In the genomic region with DNA sequence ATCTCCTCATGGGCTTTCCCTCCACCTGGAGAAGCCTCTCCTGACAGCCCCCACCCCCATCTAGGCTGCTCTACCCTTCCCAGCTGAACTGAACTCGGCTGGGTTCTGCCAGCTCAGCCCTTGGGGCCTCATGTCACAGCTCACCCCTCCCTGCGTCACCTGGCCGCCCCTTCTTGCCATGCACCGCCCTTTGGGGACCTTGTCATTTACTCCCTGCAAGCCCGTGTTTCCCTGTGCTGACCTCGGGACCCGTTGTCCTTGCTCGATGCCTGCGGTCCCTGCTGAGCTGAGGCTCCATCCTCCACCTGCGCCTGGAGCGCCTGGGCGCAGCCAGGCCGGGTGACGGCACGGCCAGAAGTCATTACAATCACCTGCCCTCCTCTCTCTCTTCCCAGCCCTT, we compare ENCODE assay signal across 15 cellular contexts. TPM values are rescaled to one million over a fixed set of nuclear protein-coding genes. Genes with fewer than 3 reads are reported as not detected.
"Had no signal": no experiment of that assay in that cellular context is flagged by ENCODE, and none has a peak within 500 bp of the region (broad histone marks: within the 10 kb centered on the region; RNA-seq: fewer than 3 reads in every experiment).

No MANE protein-coding gene starts in this region.

- H3K36me3 Mint-ChIP-seq: natural killer cell treated with Interleukin-12 subunit alpha and Interleukin-12 subunit beta and Interleukin-15 and Interleukin-18, amount 100 ng/mL, for 72 hours had no signal

- H3K9me3 Mint-ChIP-seq: activated T-cell treated with anti-CD3 and anti-CD28 coated beads, Interleukin-2, amount 50 U/mL, for 72 hours; natural killer cell treated with Interleukin-12 subunit alpha and Interleukin-12 subunit beta and Interleukin-15 and Interleukin-18, amount 100 ng/mL, for 72 hours had no signal

- H3K4me3 ChIP-seq: ascending aorta, ovary, stomach, thoracic aorta, vagina had no signal

- DNase-seq: activated CD4-positive, alpha-beta T cell treated with anti-CD3 and anti-CD28 coated beads, Interleukin-2, amount 50 U/mL, for 4 hours; activated naive CD4-positive, alpha-beta T cell; activated T-cell treated with anti-CD3 and anti-CD28 coated beads, Interleukin-2, amount 50 U/mL, for 72 hours; effector CD8-positive, alpha-beta T cell; hippocampal formation; kidney glomerular epithelial cell; stimulated activated CD4-positive, alpha-beta T cell treated with anti-CD3 and anti-CD28 coated beads, Interleukin-4, amount 100 ng/mL, for 4 hours; stomach; T-helper 17 cell had no signal

- ATAC-seq: activated CD4-positive, CD25-positive, alpha-beta regulatory T cell treated with anti-CD3 and anti-CD28 coated beads, Interleukin-2, amount 50 U/mL, for 24 hours; activated T-cell treated with anti-CD3 and anti-CD28 coated beads, Interleukin-2, amount 50 U/mL, for 72 hours; natural killer cell treated with Interleukin-12 subunit alpha and Interleukin-12 subunit beta and Interleukin-15 and Interleukin-18, amount 100 ng/mL, for 72 hours; T-helper 17 cell had no signal

- H3K36me3 ChIP-seq: ascending aorta, ovary, stomach, thoracic aorta, vagina had no signal

- H3K4me1 Mint-ChIP-seq: T-helper 17 cell had no signal

- H3K27me3 ChIP-seq: ascending aorta, ovary, vagina had no signal

- H3K9me3 ChIP-seq: ascending aorta, ovary, stomach, thoracic aorta, vagina had no signal

- H3K4me3 Mint-ChIP-seq: activated T-cell treated with anti-CD3 and anti-CD28 coated beads, Interleukin-2, amount 50 U/mL, for 72 hours; natural killer cell treated with Interleukin-12 subunit alpha and Interleukin-12 subunit beta and Interleukin-15 and Interleukin-18, amount 100 ng/mL, for 72 hours; T-helper 17 cell had no signal

- H3K27ac Mint-ChIP-seq: activated T-cell treated with anti-CD3 and anti-CD28 coated beads, Interleukin-2, amount 50 U/mL, for 72 hours; natural killer cell treated with Interleukin-12 subunit alpha and Interleukin-12 subunit beta and Interleukin-15 and Interleukin-18, amount 100 ng/mL, for 72 hours; T-helper 17 cell had no signal

- H3K27ac ChIP-seq: ovary had no signal

- H3K4me1 ChIP-seq: ascending aorta, stomach had no signal

RNA-seq across cellular contexts. Expression of a gene that starts 48.3 kb away (rescaled TPM):
- total RNA-seq: natural killer cell treated with Interleukin-12 subunit alpha and Interleukin-12 subunit beta and Interleukin-15 and Interleukin-18, amount 100 ng/mL, for 72 hours had no signal
